ENCODE assay signal across 8 cellular contexts in genomic region chr22:38181453-38182200, GRCh38. TPM values are rescaled to one million over a fixed set of nuclear protein-coding genes. Genes with fewer than 3 reads are reported as not detected.
DNase-seq lines count a peak whose midpoint lies in the region; ATAC-seq and TF ChIP-seq lines count a peak whose summit lies in the region.

Gene PLA2G6, minus strand, starts transcription at chr22:38181830. Its CDS starts 12,404 bp downstream, at chr22:38169426.

- H3K9me3 Mint-ChIP-seq in activated naive CD4-positive, alpha-beta T cell treated with anti-CD3 and anti-CD28 coated beads, Interleukin-2, amount 50 U/mL, for 72 hours: no peaks in the 10 kb centered on the region

- 0% methylated on average over 33 to 48 of the region's 48 CpGs for WGBS in testis, 2 donors

- peak; percentile 100 for DNase-seq in GM06990 (ENCODE audit: extremely low read depth, insufficient read length)
- DNase-seq in NCI-H1092 treated with DMSO at 0.1 percent for 48 hours (lab: John Stamatoyannopoulos, UW): peak; percentile 99
- DNase-seq in SKM-1 (lab: John Stamatoyannopoulos, UW; ENCODE audit: unreplicated experiment): peak; percentile 98
- peak; percentile 99 for DNase-seq in activated naive CD4-positive, alpha-beta T cell treated with anti-CD3 and anti-CD28 coated beads, Interleukin-2, amount 50 U/mL, for 72 hours (ENCODE audit: low spot score in 2 of 2)
- peak; percentile 68 for DNase-seq in glomerular endothelial cell (ENCODE audit: extremely low read depth, low read depth, low spot score)
- peak; percentile 89 for DNase-seq in omental fat pad (ENCODE audit: low spot score)
- peak; percentile 99 for DNase-seq in testis

- TF ChIP-seq CTCF in GM06990 (IDR thresholded peaks at IDR 0.05; ENCODE audit: insufficient read depth, low read length, poor library complexity, severe bottlenecking) (no peak), omental fat pad (IDR thresholded peaks at IDR 0.05) (no peak), testis (IDR thresholded peaks at IDR 0.05) (no peak)

- H3K27me3 ChIP-seq in GM06990 (replicated peaks; ENCODE audit: control insufficient read depth, insufficient read depth, low read length): no peaks in the 10 kb centered on the region
- no peaks in the 10 kb centered on the region for H3K27me3 ChIP-seq in testis

- peaks cover 7 to 19% of the 10 kb centered on the region in 2 donors for H3K36me3 Mint-ChIP-seq in activated naive CD4-positive, alpha-beta T cell treated with anti-CD3 and anti-CD28 coated beads, Interleukin-2, amount 50 U/mL, for 72 hours

- H3K4me1 ChIP-seq in testis: peaks cover 22% of the 10 kb centered on the region

- TF ChIP-seq POLR2A in testis (IDR thresholded peaks at IDR 0.05): peak; percentile 15

- H3K4me3 ChIP-seq in GM06990 (replicated peaks; ENCODE audit: low read depth, low read length) (peak within 1 kb of the TSS; percentile 77), testis (peak within 1 kb of the TSS; percentile 61 to 63)

- ATAC-seq in HG02610 (IDR thresholded peaks at IDR 0.05; ENCODE audit: unreplicated experiment) (peak; percentile 83), omental fat pad (ENCODE audit: low FRiP score) (peak; percentile 95)
- ATAC-seq in activated naive CD4-positive, alpha-beta T cell treated with anti-CD3 and anti-CD28 coated beads, Interleukin-2, amount 50 U/mL, for 72 hours: peak; percentile 89 to 91

- H3K27ac ChIP-seq in testis: peak within 1 kb of the TSS; percentile 95 to 98

- no peaks in the 10 kb centered on the region for H3K9me3 ChIP-seq in testis

- peak within 1 kb of the TSS; percentile 99 for H3K27ac Mint-ChIP-seq in activated naive CD4-positive, alpha-beta T cell treated with anti-CD3 and anti-CD28 coated beads, Interleukin-2, amount 50 U/mL, for 72 hours

- no peaks in the 10 kb centered on the region for H3K36me3 ChIP-seq in GM06990 (ENCODE audit: control insufficient read depth, insufficient read depth, low read length)
- H3K36me3 ChIP-seq in testis (ENCODE audit: low read depth, missing control alignments): no peaks in the 10 kb centered on the region

- intact Hi-C loops in testis (cut with DNase I; ENCODE audit: low total_unique reads): no loop called here

RNA-seq across cellular contexts. Expression of gene PLA2G6, which starts in this region (rescaled TPM):
- 10 to 100 TPM; 74.3 to 75.7 TPM for total RNA-seq in activated naive CD4-positive, alpha-beta T cell treated with anti-CD3 and anti-CD28 coated beads, Interleukin-2, amount 50 U/mL, for 72 hours
- total RNA-seq in glomerular endothelial cell: 4.7 and 7.6 TPM in 2 replicates
- total RNA-seq in omental fat pad: 10 to 100 TPM; 30.8 to 58.5 (median 45.1) TPM
- 100 to 1,000 TPM in 1 of 2 donors, 10 to 100 TPM in 1; 89.4 to 122 TPM for total RNA-seq in testis
- 135 TPM for polyA plus RNA-seq in testis (ENCODE audit: insufficient read depth, low read depth, low replicate concordance)

Comparison
In these comparisons a context has a peak if more than half of its experiments do, and no peak if none do; other contexts are left out.
1. Peak in every context shown above with its lines: DNase-seq, ATAC-seq, H3K4me3 ChIP-seq and H3K27ac ChIP-seq.